ENCODE assay signal across 15 cellular contexts in genomic region chr5:553874-554273, GRCh38. TPM values are rescaled to one million over a fixed set of nuclear protein-coding genes. Genes with fewer than 3 reads are reported as not detected.
DNase-seq lines count a peak whose midpoint lies in the region; ATAC-seq and TF ChIP-seq lines count a peak whose summit lies in the region.
"Had no signal": no experiment of that assay in that cellular context is flagged by ENCODE, and none has a peak within 500 bp of the region (broad histone marks: within the 10 kb centered on the region; RNA-seq: fewer than 3 reads in every experiment).

No MANE protein-coding gene starts in this region.

- no peaks in the 10 kb centered on the region for H3K4me1 Mint-ChIP-seq in natural killer cell treated with Interleukin-12 subunit alpha and Interleukin-12 subunit beta and Interleukin-15 and Interleukin-18, amount 100 ng/mL, for 72 hours (ENCODE audit: low read depth in 2 of 2)

- H3K27ac Mint-ChIP-seq in natural killer cell treated with Interleukin-12 subunit alpha and Interleukin-12 subunit beta and Interleukin-15 and Interleukin-18, amount 100 ng/mL, for 72 hours, result no peak overlapping the region
- H3K27ac Mint-ChIP-seq: activated T-helper 1 cell treated with anti-CD3 and anti-CD28 coated beads, Interleukin-12 subunit alpha, Interleukin-12 subunit beta, Interleukin-2, Interleukin-4 antibody, amounts not matched to agents 30 ng/mL and 10 ng/mL and 1 ng/mL, durations not matched to agents 14 hours and 24 hours and 36 hours had no signal

- no peak overlapping the region for H3K4me3 ChIP-seq in Peyer's patch
- H3K4me3 ChIP-seq in testis, result no peak overlapping the region
- H3K4me3 ChIP-seq: psoas muscle, tibial nerve had no signal

- peak; percentile 42 for DNase-seq in activated CD8-positive, alpha-beta memory T cell treated with anti-CD3 and anti-CD28 coated beads for 24 hours
- DNase-seq in activated CD8-positive, alpha-beta memory T cell treated with anti-CD3 and anti-CD28 coated beads, Interleukin-2, amount 50 U/mL, for 4 hours, result no peak
- DNase-seq in Peyer's patch, result peak in 2 of 3 donors; percentile 53 to 61
- DNase-seq in testis, result peak; percentile 14
- DNase-seq in natural killer cell treated with Interleukin-12 subunit alpha and Interleukin-12 subunit beta and Interleukin-15 and Interleukin-18, amount 100 ng/mL, for 72 hours (ENCODE audit: low spot score), result no peak
- DNase-seq: activated CD4-positive, CD25-positive, alpha-beta regulatory T cell treated with anti-CD3 and anti-CD28 coated beads, Interleukin-2, amount 50 U/mL, for 72 hours; dermis blood vessel endothelial cell; NCI-H1436 treated with DMSO at 0.1 percent for 48 hours; NCI-H526 treated with DMSO at 0.1 percent for 48 hours; psoas muscle had no signal

- H3K36me3 Mint-ChIP-seq in natural killer cell treated with Interleukin-12 subunit alpha and Interleukin-12 subunit beta and Interleukin-15 and Interleukin-18, amount 100 ng/mL, for 72 hours, result no peaks in the 10 kb centered on the region

- no peaks in the 10 kb centered on the region for H3K9me3 Mint-ChIP-seq in natural killer cell treated with Interleukin-12 subunit alpha and Interleukin-12 subunit beta and Interleukin-15 and Interleukin-18, amount 100 ng/mL, for 72 hours
- H3K9me3 Mint-ChIP-seq: activated T-helper 1 cell treated with anti-CD3 and anti-CD28 coated beads, Interleukin-12 subunit alpha, Interleukin-12 subunit beta, Interleukin-2, Interleukin-4 antibody, amounts not matched to agents 30 ng/mL and 10 ng/mL and 1 ng/mL, durations not matched to agents 14 hours and 24 hours and 36 hours had no signal

- no peaks in the 10 kb centered on the region for H3K36me3 ChIP-seq in Peyer's patch
- no peaks in the 10 kb centered on the region for H3K36me3 ChIP-seq in testis (ENCODE audit: low read depth, missing control alignments)
- H3K36me3 ChIP-seq: tibial nerve had no signal

- TF ChIP-seq POLR2A in Peyer's patch (IDR thresholded peaks at IDR 0.05) (no peak), testis (IDR thresholded peaks at IDR 0.05) (no peak)

- H3K27me3 Mint-ChIP-seq in natural killer cell treated with Interleukin-12 subunit alpha and Interleukin-12 subunit beta and Interleukin-15 and Interleukin-18, amount 100 ng/mL, for 72 hours, result peaks cover 15 to 24% of the 10 kb centered on the region in 2 donors

- no peak overlapping the region for H3K27ac ChIP-seq in Peyer's patch
- H3K27ac ChIP-seq in testis, result no peak overlapping the region
- H3K27ac ChIP-seq: psoas muscle, tibial nerve had no signal

- intact Hi-C loops in testis (cut with DNase I; ENCODE audit: low total_unique reads), result no loop called here

- TF ChIP-seq CTCF in Peyer's patch (IDR thresholded peaks at IDR 0.05) (no peak), testis (IDR thresholded peaks at IDR 0.05) (no peak)

- peaks cover 0 to 13% (median 0%) of the 10 kb centered on the region in 4 donors for H3K4me1 ChIP-seq in Peyer's patch
- H3K4me1 ChIP-seq in testis, result no peaks in the 10 kb centered on the region
- H3K4me1 ChIP-seq: psoas muscle, tibial nerve had no signal

- 20 to 51% methylated on average over 13 of the region's 13 CpGs for WGBS in testis, 2 donors

- no peak overlapping the region for H3K4me3 Mint-ChIP-seq in natural killer cell treated with Interleukin-12 subunit alpha and Interleukin-12 subunit beta and Interleukin-15 and Interleukin-18, amount 100 ng/mL, for 72 hours
- H3K4me3 Mint-ChIP-seq: activated T-helper 1 cell treated with anti-CD3 and anti-CD28 coated beads, Interleukin-12 subunit alpha, Interleukin-12 subunit beta, Interleukin-2, Interleukin-4 antibody, amounts not matched to agents 30 ng/mL and 10 ng/mL and 1 ng/mL, durations not matched to agents 14 hours and 24 hours and 36 hours had no signal

- ATAC-seq in esophagus mucosa (peak; percentile 76), GM18502 (IDR thresholded peaks at IDR 0.05; ENCODE audit: poor library complexity, unreplicated experiment) (no peak), HG03457 (IDR thresholded peaks at IDR 0.05; ENCODE audit: unreplicated experiment) (no peak)
- ATAC-seq in natural killer cell treated with Interleukin-12 subunit alpha and Interleukin-12 subunit beta and Interleukin-15 and Interleukin-18, amount 100 ng/mL, for 72 hours, result no peak
- ATAC-seq: psoas muscle had no signal

- H3K27me3 ChIP-seq in Peyer's patch (no peaks in the 10 kb centered on the region), testis (no peaks in the 10 kb centered on the region)
- H3K27me3 ChIP-seq: tibial nerve had no signal

- H3K9me3 ChIP-seq in Peyer's patch (no peaks in the 10 kb centered on the region), testis (no peaks in the 10 kb centered on the region)
- H3K9me3 ChIP-seq: psoas muscle had no signal

RNA-seq across cellular contexts. Expression of gene SLC9A3, which starts 29.6 kb away (rescaled TPM):
- total RNA-seq in Peyer's patch, result 100 to 1,000 TPM in 3 of 4 donors, 10 to 100 TPM in 1; 16.5 to 320 (median 283) TPM
- total RNA-seq in esophagus mucosa, result 1.6 TPM
- 1 to 10 TPM; 2.3 to 3.8 TPM for total RNA-seq in testis
- 2.6 TPM for polyA plus RNA-seq in testis (ENCODE audit: insufficient read depth, low read depth, low replicate concordance)
- 1 to 10 TPM in 1 of 2 donors, under 1 TPM in 1; 0.21 to 1.1 TPM for total RNA-seq in natural killer cell treated with Interleukin-12 subunit alpha and Interleukin-12 subunit beta and Interleukin-15 and Interleukin-18, amount 100 ng/mL, for 72 hours

RNA-seq across cellular contexts. Expression of gene CEP72, which starts 58.3 kb away (rescaled TPM):
- total RNA-seq in Peyer's patch (10 to 100 TPM in 1 of 4 donors, 1 to 10 TPM in 3; 2.2 to 33.8 (median 4.5) TPM), esophagus mucosa (8.2 TPM), testis (10 to 100 TPM; 19.8 to 31.2 TPM)
- 18.5 TPM for polyA plus RNA-seq in testis (ENCODE audit: insufficient read depth, low read depth, low replicate concordance)
- total RNA-seq in natural killer cell treated with Interleukin-12 subunit alpha and Interleukin-12 subunit beta and Interleukin-15 and Interleukin-18, amount 100 ng/mL, for 72 hours, result 10 to 100 TPM; 15.3 to 58.1 TPM

Comparison
In these comparisons a context has a peak if more than half of its experiments do, and no peak if none do; other contexts are left out.
1. DNase-seq: peak in activated CD8-positive, alpha-beta memory T cell treated with anti-CD3 and anti-CD28 coated beads for 24 hours (single experiment), Peyer's patch (2 of 3) and testis (single experiment); none in activated CD8-positive, alpha-beta memory T cell treated with anti-CD3 and anti-CD28 coated beads, Interleukin-2, amount 50 U/mL, for 4 hours (single experiment) and natural killer cell treated with Interleukin-12 subunit alpha and Interleukin-12 subunit beta and Interleukin-15 and Interleukin-18, amount 100 ng/mL, for 72 hours (single experiment).